ENCODE assay signal across 13 cellular contexts in the genomic region with DNA sequence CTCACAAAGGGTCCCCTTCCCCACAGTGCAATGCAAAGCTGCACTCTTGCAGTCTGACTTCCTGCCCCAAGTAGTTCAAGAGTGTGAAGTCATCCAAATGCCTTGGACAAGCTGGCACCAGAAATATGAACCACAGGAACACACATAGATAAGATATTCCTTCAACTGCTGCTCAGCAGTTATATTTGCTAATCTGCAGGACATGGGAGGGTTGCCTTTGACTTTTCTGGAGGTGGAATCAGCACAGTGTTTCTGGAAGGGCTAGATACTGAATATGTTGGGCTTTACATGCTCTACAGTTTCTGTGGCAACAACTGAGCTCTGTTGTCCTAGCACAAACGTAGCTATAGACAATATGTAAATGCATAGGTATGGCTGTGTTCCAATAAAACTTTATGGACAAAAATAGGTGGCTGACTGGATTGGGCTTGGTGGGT.
DNase-seq lines count a peak whose midpoint lies in the region; ATAC-seq and TF ChIP-seq lines count a peak whose summit lies in the region.
"Had no signal": no experiment of that assay in that cellular context is flagged by ENCODE, and none has a peak within 500 bp of the region (broad histone marks: within the 10 kb centered on the region; RNA-seq: fewer than 3 reads in every experiment).

No MANE protein-coding gene starts in this region.

- H3K36me3 ChIP-seq in cardiac muscle cell (no peaks in the 10 kb centered on the region), right atrium auricular region (no peaks in the 10 kb centered on the region), SJSA1 (no peaks in the 10 kb centered on the region), fibroblast of lung (ENCODE audit: control insufficient read depth, insufficient read depth, low read length) (no peaks in the 10 kb centered on the region)

- H3K79me2 ChIP-seq in fibroblast of lung (ENCODE audit: control insufficient read depth, insufficient read depth, low read length) = no peaks in the 10 kb centered on the region

- H3K27me3 ChIP-seq in cardiac muscle cell (no peaks in the 10 kb centered on the region), right atrium auricular region (no peaks in the 10 kb centered on the region), SJSA1 (replicated peaks) (no peaks in the 10 kb centered on the region), fibroblast of lung (ENCODE audit: control insufficient read depth, insufficient read depth, low read length) (peaks cover 2% of the 10 kb centered on the region)

- H3K4me1 ChIP-seq in cardiac muscle cell (ENCODE audit: low read depth) = no peaks in the 10 kb centered on the region
- H3K4me1 ChIP-seq in right atrium auricular region = peaks cover 0 to 15% of the 10 kb centered on the region in 2 donors
- peaks cover 13% of the 10 kb centered on the region for H3K4me1 ChIP-seq in SJSA1 (replicated peaks)
- no peaks in the 10 kb centered on the region for H3K4me1 ChIP-seq in fibroblast of lung (ENCODE audit: control insufficient read depth, extremely low read depth, insufficient read depth, low read length)

- DNase-seq in cardiac muscle cell (ENCODE audit: low read depth in 1 of 2, low spot score in 1 of 2) (peak; percentile 32 to 81), right atrium auricular region (ENCODE audit: low spot score) (no peak), SJSA1 (ENCODE audit: low read depth in 1 of 2, low spot score in 2 of 2) (peak in 1 of 2 experiments; percentile 25), fibroblast of lung (ENCODE audit: low read depth in 2 of 2) (peak; percentile 39 to 82), HEK293T (ENCODE audit: extremely low spot score) (no peak), NCI-H82 treated with DMSO at 0.1 percent for 48 hours (lab: John Stamatoyannopoulos, UW; ENCODE audit: unreplicated experiment) (no peak)
- DNase-seq: activated naive CD4-positive, alpha-beta T cell treated with anti-CD3 and anti-CD28 coated beads for 36 hours; DMS153; left colon; NCI-H1694; T-helper 17 cell had no signal

- no peak for ATAC-seq in HG03045 (IDR thresholded peaks at IDR 0.05; ENCODE audit: unreplicated experiment)
- ATAC-seq: left colon, T-helper 17 cell had no signal

- H3K4me2 ChIP-seq in fibroblast of lung (ENCODE audit: extremely low read depth, insufficient read depth, low read length) = no peak overlapping the region

- CTCF ChIA-PET in HEK293T (lab: Yijun Ruan, JAX) = interaction anchor here (0.7 kb wide), 1 partner anchor 1069 kb away, joined by 3 read pairs; no protein-coding TSS in a partner anchor

- H3K27ac ChIP-seq in cardiac muscle cell (peak overlapping the region; percentile 61), right atrium auricular region (no peak overlapping the region), SJSA1 (peak overlapping the region; percentile 26; the same call in 1 of the 2 replicates), fibroblast of lung (ENCODE audit: insufficient read depth, low read length) (no peak overlapping the region), temporal lobe (ENCODE audit: low read depth, low read length) (peak overlapping the region; percentile 17)

- TF ChIP-seq CTCF in cardiac muscle cell (IDR thresholded peaks at IDR 0.05; ENCODE audit: low read depth, low read length) (no peak), right atrium auricular region (IDR thresholded peaks at IDR 0.05) (no peak), fibroblast of lung (conservative IDR thresholded peaks at IDR 0.05 in 1 of 2, IDR thresholded peaks at IDR 0.05 in 1 of 2; ENCODE audit: low read depth in 1 of 2, low read length in 2 of 2) (no peak)

- H3K4me3 ChIP-seq in cardiac muscle cell = no peak overlapping the region
- H3K4me3 ChIP-seq in right atrium auricular region = no peak overlapping the region
- no peak overlapping the region for H3K4me3 ChIP-seq in SJSA1
- no peak overlapping the region for H3K4me3 ChIP-seq in fibroblast of lung (replicated peaks in 1 of 4; ENCODE audit: control extremely low read depth in 1 of 4, insufficient read depth in 1 of 4, low read depth in 3 of 4, low read length in 4 of 4)

- POLR2A ChIA-PET in HEK293T (lab: Yijun Ruan, JAX) = no interaction called here

- no peak overlapping the region for H3K9ac ChIP-seq in fibroblast of lung (ENCODE audit: insufficient read depth, low read length)

- H3K9me3 ChIP-seq in cardiac muscle cell (ENCODE audit: low read depth) (no peaks in the 10 kb centered on the region), right atrium auricular region (no peaks in the 10 kb centered on the region), SJSA1 (replicated peaks) (no peaks in the 10 kb centered on the region), fibroblast of lung (ENCODE audit: control insufficient read depth, insufficient read depth, low read depth, low read length) (no peaks in the 10 kb centered on the region)

- no peak overlapping the region for H2AFZ ChIP-seq in fibroblast of lung (ENCODE audit: low read length)

- H4K20me1 ChIP-seq in fibroblast of lung (ENCODE audit: control insufficient read depth, extremely low read depth, insufficient read depth, low read length) = no peaks in the 10 kb centered on the region

TF ChIP-seq in HEK293T, 16 proteins besides CTCF, POLR2A, EP300 and RAD21:
- no peak for TF ChIP-seq L3MBTL2 (conservative IDR thresholded peaks at IDR 0.05)
- no peak for TF ChIP-seq SUZ12 (IDR thresholded peaks at IDR 0.05)
- no peak for TF ChIP-seq HDGF (IDR thresholded peaks at IDR 0.05; ENCODE audit: borderline replicate concordance)
- TF ChIP-seq CTBP1 (IDR thresholded peaks at IDR 0.05; ENCODE audit: borderline replicate concordance) = no peak
- no peak for TF ChIP-seq ELF4 (IDR thresholded peaks at IDR 0.05)
- TF ChIP-seq SP1 (IDR thresholded peaks at IDR 0.05) = no peak
- TF ChIP-seq NFRKB (IDR thresholded peaks at IDR 0.05) = no peak
- no peak for TF ChIP-seq ZNF384 (IDR thresholded peaks at IDR 0.05)
- no peak for TF ChIP-seq FOXA1 (IDR thresholded peaks at IDR 0.05)
- no peak for TF ChIP-seq TARDBP (IDR thresholded peaks at IDR 0.05)
- no peak for TF ChIP-seq FOXK2 (IDR thresholded peaks at IDR 0.05)
- TF ChIP-seq, protein P1, sequence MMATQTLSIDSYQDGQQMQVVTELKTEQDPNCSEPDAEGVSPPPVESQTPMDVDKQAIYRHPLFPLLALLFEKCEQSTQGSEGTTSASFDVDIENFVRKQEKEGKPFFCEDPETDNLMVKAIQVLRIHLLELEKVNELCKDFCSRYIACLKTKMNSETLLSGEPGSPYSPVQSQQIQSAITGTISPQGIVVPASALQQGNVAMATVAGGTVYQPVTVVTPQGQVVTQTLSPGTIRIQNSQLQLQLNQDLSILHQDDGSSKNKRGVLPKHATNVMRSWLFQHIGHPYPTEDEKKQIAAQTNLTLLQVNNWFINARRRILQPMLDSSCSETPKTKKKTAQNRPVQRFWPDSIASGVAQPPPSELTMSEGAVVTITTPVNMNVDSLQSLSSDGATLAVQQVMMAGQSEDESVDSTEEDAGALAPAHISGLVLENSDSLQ (IDR thresholded peaks at IDR 0.05) = no peak
- no peak for TF ChIP-seq ARNT (IDR thresholded peaks at IDR 0.05)
- no peak for TF ChIP-seq BHLHE40 (IDR thresholded peaks at IDR 0.05; ENCODE audit: borderline replicate concordance)
- no peak for TF ChIP-seq LEF1 (IDR thresholded peaks at IDR 0.05; ENCODE audit: borderline replicate concordance)
- no peak for TF ChIP-seq FOXM1 (IDR thresholded peaks at IDR 0.05; ENCODE audit: borderline replicate concordance)

Comparison
In these comparisons a context has a peak if more than half of its experiments do, and no peak if none do; other contexts are left out.
1. DNase-seq: peak in cardiac muscle cell (2 of 2) and fibroblast of lung (2 of 2); none in right atrium auricular region (single experiment), HEK293T (single experiment) and NCI-H82 treated with DMSO at 0.1 percent for 48 hours (single experiment).
2. H3K27ac ChIP-seq: peak in cardiac muscle cell (single experiment), SJSA1 (single experiment) and temporal lobe (single experiment); none in right atrium auricular region (0 of 2) and fibroblast of lung (single experiment).